Comparison of ENCODE assay signal across 14 cellular contexts in the genomic region with DNA sequence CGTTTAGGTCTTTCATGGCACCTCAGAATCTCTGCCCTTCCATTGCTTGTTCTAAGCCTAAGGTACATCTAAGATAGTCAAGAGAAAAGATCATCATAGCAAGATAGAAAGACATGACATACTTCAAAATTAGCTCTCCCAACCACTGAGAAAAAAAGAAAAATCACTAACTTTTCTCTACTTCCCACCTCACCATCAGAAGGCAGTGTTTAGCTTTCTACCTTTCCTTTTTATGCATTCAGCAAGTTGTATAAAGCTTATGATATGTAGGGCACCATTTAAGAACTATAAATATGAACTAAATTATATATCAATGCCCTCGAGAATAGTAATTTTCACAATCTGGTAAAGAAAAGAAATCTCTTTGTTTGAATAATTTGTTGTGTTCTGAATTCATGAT.
"Had no signal": no experiment of that assay in that cellular context is flagged by ENCODE, and none has a peak within 500 bp of the region (broad histone marks: within the 10 kb centered on the region; RNA-seq: fewer than 3 reads in every experiment).

No MANE protein-coding gene starts in this region.

- H3K36me3 Mint-ChIP-seq: activated naive CD8-positive, alpha-beta T cell treated with anti-CD3 and anti-CD28 coated beads, Interleukin-2, amount 10 ng/mL, durations not matched to agents 7 days and 5 days; immature natural killer cell; naive thymus-derived CD8-positive, alpha-beta T cell had no signal

- H3K9me3 Mint-ChIP-seq: activated naive CD8-positive, alpha-beta T cell treated with anti-CD3 and anti-CD28 coated beads, Interleukin-2, amount 10 ng/mL, durations not matched to agents 7 days and 5 days; naive thymus-derived CD8-positive, alpha-beta T cell had no signal

- H3K4me3 Mint-ChIP-seq: activated CD8-positive, alpha-beta T cell treated with anti-CD3 and anti-CD28 coated beads, Interleukin-2, amount 10 ng/mL, durations not matched to agents 7 days and 5 days; activated naive CD8-positive, alpha-beta T cell treated with anti-CD3 and anti-CD28 coated beads, Interleukin-2, amount 10 ng/mL, durations not matched to agents 7 days and 5 days; immature natural killer cell; naive thymus-derived CD8-positive, alpha-beta T cell had no signal

- H3K9me3 ChIP-seq: mucosa of descending colon, neutrophil, tibial artery, vagina had no signal

- H3K36me3 ChIP-seq: neutrophil, tibial artery, vagina had no signal

- H3K27ac ChIP-seq: neutrophil, tibial artery, vagina had no signal

- DNase-seq: activated CD4-positive, alpha-beta T cell treated with anti-CD3 and anti-CD28 coated beads for 48 hours; activated CD8-positive, alpha-beta memory T cell treated with anti-CD3 and anti-CD28 coated beads, Interleukin-2, amount 50 U/mL, for 48 hours; activated CD8-positive, alpha-beta T cell treated with anti-CD3 and anti-CD28 coated beads, Interleukin-2, amount 10 ng/mL, durations not matched to agents 7 days and 5 days; activated naive CD8-positive, alpha-beta T cell treated with anti-CD3 and anti-CD28 coated beads, Interleukin-2, amount 10 ng/mL, durations not matched to agents 7 days and 5 days; aorta; immature natural killer cell; left colon; mucosa of descending colon; naive thymus-derived CD8-positive, alpha-beta T cell; right cardiac atrium; small intestine; tibial artery had no signal

- H3K27ac Mint-ChIP-seq: activated CD8-positive, alpha-beta T cell treated with anti-CD3 and anti-CD28 coated beads, Interleukin-2, amount 10 ng/mL, durations not matched to agents 7 days and 5 days; activated naive CD8-positive, alpha-beta T cell treated with anti-CD3 and anti-CD28 coated beads, Interleukin-2, amount 10 ng/mL, durations not matched to agents 7 days and 5 days; immature natural killer cell; naive thymus-derived CD8-positive, alpha-beta T cell had no signal

- H3K27me3 Mint-ChIP-seq: activated naive CD8-positive, alpha-beta T cell treated with anti-CD3 and anti-CD28 coated beads, Interleukin-2, amount 10 ng/mL, durations not matched to agents 7 days and 5 days; naive thymus-derived CD8-positive, alpha-beta T cell had no signal

- H3K4me1 Mint-ChIP-seq: activated naive CD8-positive, alpha-beta T cell treated with anti-CD3 and anti-CD28 coated beads, Interleukin-2, amount 10 ng/mL, durations not matched to agents 7 days and 5 days; immature natural killer cell; naive thymus-derived CD8-positive, alpha-beta T cell had no signal

- H3K4me1 ChIP-seq: vagina had no signal

- H3K4me3 ChIP-seq: mucosa of descending colon, tibial artery, vagina had no signal

- ATAC-seq: activated CD8-positive, alpha-beta T cell treated with anti-CD3 and anti-CD28 coated beads, Interleukin-2, amount 10 ng/mL, durations not matched to agents 7 days and 5 days; left colon; mucosa of descending colon; naive thymus-derived CD8-positive, alpha-beta T cell; right cardiac atrium had no signal

- H3K27me3 ChIP-seq: neutrophil, tibial artery, vagina had no signal
